Comparison of ENCODE assay signal across 6 cellular contexts in the genomic region with DNA sequence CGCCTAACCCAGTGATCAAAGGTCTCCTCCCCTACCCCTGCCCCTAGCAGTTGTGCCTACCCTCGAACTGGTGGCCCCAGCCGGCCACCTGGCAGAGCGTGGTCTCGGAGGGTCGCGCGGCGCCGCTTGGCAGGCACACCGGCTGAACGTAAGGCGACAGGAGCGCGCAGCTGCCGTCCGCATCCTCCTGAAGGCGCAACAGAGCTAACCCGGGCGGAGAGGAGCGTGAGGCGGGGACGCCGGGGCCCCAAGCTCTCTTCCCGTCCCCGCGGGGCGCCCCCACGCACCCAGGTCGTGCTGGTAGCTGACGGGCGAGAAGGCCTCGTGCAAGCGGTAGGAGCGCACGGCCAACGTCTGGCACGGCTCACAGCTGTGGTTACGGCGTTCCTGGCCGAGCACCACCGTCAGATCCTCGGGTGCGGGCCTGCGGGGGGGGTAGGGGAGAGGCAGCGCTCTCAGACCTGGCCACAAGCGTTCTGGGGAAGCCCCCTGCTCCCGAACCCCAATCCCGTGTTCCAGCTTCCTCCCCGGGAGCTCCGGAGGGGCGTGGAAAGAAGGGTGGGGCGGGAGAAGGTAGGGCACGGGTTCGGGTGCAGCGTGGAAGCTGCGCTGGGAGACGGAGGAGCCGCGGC. TPM values are rescaled to one million over a fixed set of nuclear protein-coding genes. Genes with fewer than 3 reads are reported as not detected.
DNase-seq lines count a peak whose midpoint lies in the region; ATAC-seq and TF ChIP-seq lines count a peak whose summit lies in the region.

No MANE protein-coding gene starts in this region.

- peak overlapping the region; percentile 61 for H3K9ac ChIP-seq in OCI-LY3 (ENCODE audit: low read length)

- peak; percentile 18 for ATAC-seq in GM21423 (IDR thresholded peaks at IDR 0.05; ENCODE audit: unreplicated experiment)
- peak in 1 of 4 donors; percentile 14 for ATAC-seq in psoas muscle

- H3K27me3 ChIP-seq in OCI-LY3 (ENCODE audit: low read depth, low read length) = peaks cover 17% of the 10 kb centered on the region
- peaks cover 0 to 65% (median 35%) of the 10 kb centered on the region in 3 donors for H3K27me3 ChIP-seq in psoas muscle (ENCODE audit: insufficient read depth in 3 of 3, low read length in 2 of 3)

- peak overlapping the region; percentile 82 for H3K4me3 ChIP-seq in OCI-LY3 (ENCODE audit: low read length)
- peak overlapping the region; percentile 61 for H3K4me3 ChIP-seq in choroid plexus epithelial cell (ENCODE audit: low read depth, low read length)
- H3K4me3 ChIP-seq in psoas muscle = peak overlapping the region; percentile 60

- peaks cover 0 to 17% (median 5%) of the 10 kb centered on the region in 7 donors for H3K9me3 Mint-ChIP-seq in CD14-positive monocyte

- DNase-seq in CD14-positive monocyte (ENCODE audit: low spot score) (no peak), choroid plexus epithelial cell (ENCODE audit: low read depth) (peak; percentile 40), psoas muscle (peak; percentile 28 to 54), foreskin melanocyte (no peak)

- H3K27ac ChIP-seq in OCI-LY3 (ENCODE audit: low read length) (no peak overlapping the region), psoas muscle (no peak overlapping the region)

- H3K4me1 ChIP-seq in OCI-LY3 (ENCODE audit: low read length) (peaks cover 19% of the 10 kb centered on the region), psoas muscle (peaks cover 14% of the 10 kb centered on the region)

- H2AFZ ChIP-seq in OCI-LY3 (ENCODE audit: low read depth, low read length) = peak overlapping the region; percentile 65; the same call in 1 of the 2 replicates

- TF ChIP-seq CTCF in CD14-positive monocyte (IDR thresholded peaks at IDR 0.05) = no peak
- TF ChIP-seq CTCF in OCI-LY3 (IDR thresholded peaks at IDR 0.05; ENCODE audit: low read depth, low read length) = no peak
- no peak for TF ChIP-seq CTCF in choroid plexus epithelial cell (conservative IDR thresholded peaks at IDR 0.05; ENCODE audit: low read depth, low read length)
- TF ChIP-seq CTCF in psoas muscle (IDR thresholded peaks at IDR 0.05) = no peak

- peak overlapping the region in 5 of 7 donors; percentile 33 to 77 (median 68) for H3K27ac Mint-ChIP-seq in CD14-positive monocyte

- peak overlapping the region; percentile 72 to 87 for H3K4me3 Mint-ChIP-seq in CD14-positive monocyte

- 1 to 2% (median 1%) methylated on average over 49 to 60 of the region's 60 CpGs for WGBS in psoas muscle, 3 donors

- no peaks in the 10 kb centered on the region for H3K79me2 ChIP-seq in OCI-LY3 (ENCODE audit: low read length)

- H3K9me3 ChIP-seq in OCI-LY3 (ENCODE audit: insufficient read depth, low read length) (no peaks in the 10 kb centered on the region), psoas muscle (no peaks in the 10 kb centered on the region)

- H3K4me2 ChIP-seq in OCI-LY3 (ENCODE audit: low read length) = peak overlapping the region; percentile 94

- no peaks in the 10 kb centered on the region for H4K20me1 ChIP-seq in OCI-LY3 (ENCODE audit: insufficient read depth, low read length)

- H3K27me3 Mint-ChIP-seq in CD14-positive monocyte (ENCODE audit: low read depth in 3 of 3) = peaks cover 37 to 59% (median 53%) of the 10 kb centered on the region in 3 donors

- intact Hi-C loops in CD14-positive monocyte (cut with micrococcal nuclease) (loop anchor here in 1 of 2 donors (5.0 kb wide), 1 partner anchor 94 kb away; a partner anchor contains a TSS), psoas muscle (cut with DNase I) (no loop called here)

- H3K4me1 Mint-ChIP-seq in CD14-positive monocyte = peaks cover 40% of the 10 kb centered on the region

- H3K36me3 ChIP-seq in OCI-LY3 (replicated peaks; ENCODE audit: low read depth, low read length) = no peaks in the 10 kb centered on the region
- H3K36me3 ChIP-seq in psoas muscle (ENCODE audit: insufficient read depth in 1 of 2, low read depth in 1 of 2) = no peaks in the 10 kb centered on the region

- H3K36me3 Mint-ChIP-seq in CD14-positive monocyte = peaks cover 6 to 8% of the 10 kb centered on the region in 2 donors

RNA-seq across cellular contexts. Expression of a gene that starts 2.8 kb away (rescaled TPM):
- polyA plus RNA-seq in CD14-positive monocyte (not detected), psoas muscle (not detected)
- not detected for total RNA-seq in psoas muscle

RNA-seq across cellular contexts. Expression of a gene that starts 6.1 kb away (rescaled TPM):
- 1 to 10 TPM; 1.4 to 1.5 TPM for polyA plus RNA-seq in CD14-positive monocyte
- under 1 TPM in 1 of 4 donors, not detected in 3; 0.40 TPM for total RNA-seq in psoas muscle
- polyA plus RNA-seq in psoas muscle = under 1 TPM; 0.06 to 0.81 (median 0.09) TPM

RNA-seq across cellular contexts. Expression of a gene that starts 19.1 kb away (rescaled TPM):
- polyA plus RNA-seq in CD14-positive monocyte (not detected), psoas muscle (not detected)
- total RNA-seq in psoas muscle = not detected

RNA-seq across cellular contexts. Expression of a gene that starts 23.2 kb away (rescaled TPM):
- polyA plus RNA-seq in CD14-positive monocyte = 10 to 100 TPM; 41.6 to 63.4 TPM
- total RNA-seq in psoas muscle = 10 to 100 TPM; 15.8 to 22.6 (median 19.1) TPM
- 10 to 100 TPM; 12.3 to 14.6 (median 13.2) TPM for polyA plus RNA-seq in psoas muscle

RNA-seq across cellular contexts. Expression of a gene that starts 43.3 kb away (rescaled TPM):
- polyA plus RNA-seq in CD14-positive monocyte = 1 to 10 TPM; 1.8 to 2.1 TPM
- 1 to 10 TPM in 3 of 4 donors, under 1 TPM in 1; 0.88 to 2.6 (median 1.8) TPM for total RNA-seq in psoas muscle
- polyA plus RNA-seq in psoas muscle = 1 to 10 TPM in 1 of 3 donors, under 1 TPM in 2; 0.39 to 3.8 (median 0.48) TPM

Comparison
In these comparisons a context has a peak if more than half of its experiments do, and no peak if none do; other contexts are left out.
1. DNase-seq: peak in choroid plexus epithelial cell (single experiment) and psoas muscle (2 of 2); none in CD14-positive monocyte (single experiment) and foreskin melanocyte (single experiment).
2. Peak in every context shown above with its lines, with median percentiles within 50 percentile points of each other: H3K4me3 ChIP-seq.